ENCODE assay signal across 1 cellular context in the genomic region with DNA sequence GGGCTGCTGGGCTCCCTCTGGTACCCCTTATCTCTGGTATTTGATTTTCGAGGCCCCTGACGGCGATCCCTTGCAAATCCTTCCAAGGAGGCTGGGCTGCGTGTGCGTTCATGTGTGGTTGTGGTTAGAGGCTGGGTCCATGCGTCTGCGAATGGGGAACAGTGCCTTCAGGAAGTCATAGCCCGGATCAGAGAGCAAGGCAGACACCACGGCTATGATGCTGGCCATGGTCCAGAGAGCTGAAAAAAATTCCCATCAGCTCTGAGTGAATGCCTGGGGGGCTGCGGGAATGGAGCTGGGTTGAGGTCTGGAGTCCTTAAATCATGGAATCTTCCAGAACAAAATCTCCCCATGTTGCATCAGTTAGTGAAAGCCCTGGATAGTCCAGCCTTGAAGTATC.
TF ChIP-seq lines count a peak whose summit lies in the region.

No MANE protein-coding gene starts in this region.

TF ChIP-seq in HepG2, 621 proteins besides CTCF, POLR2A, EP300 and RAD21:
- TF ChIP-seq SNAPC5 (CRISPR knock-in tag; IDR thresholded peaks at IDR 0.05; ENCODE audit: borderline replicate concordance) (no peak), ZNF883 (CRISPR knock-in tag; IDR thresholded peaks at IDR 0.05; ENCODE audit: not compliant biosample characterization) (no peak), SMYD3 (CRISPR knock-in tag; IDR thresholded peaks at IDR 0.05) (no peak), ZSCAN22 (CRISPR knock-in tag; IDR thresholded peaks at IDR 0.05) (no peak), FOXO1 (CRISPR knock-in tag; IDR thresholded peaks at IDR 0.05) (no peak), ZNF782 (CRISPR knock-in tag; IDR thresholded peaks at IDR 0.05; ENCODE audit: borderline replicate concordance) (no peak), CERS6 (CRISPR knock-in tag; IDR thresholded peaks at IDR 0.05) (no peak), NRL (CRISPR knock-in tag; IDR thresholded peaks at IDR 0.05; ENCODE audit: borderline replicate concordance) (no peak), ZNF644 (CRISPR knock-in tag; IDR thresholded peaks at IDR 0.05; ENCODE audit: low read depth) (no peak), MAFF (IDR thresholded peaks at IDR 0.05; ENCODE audit: low read depth, low read length) (no peak)
- TF ChIP-seq, protein P1, sequence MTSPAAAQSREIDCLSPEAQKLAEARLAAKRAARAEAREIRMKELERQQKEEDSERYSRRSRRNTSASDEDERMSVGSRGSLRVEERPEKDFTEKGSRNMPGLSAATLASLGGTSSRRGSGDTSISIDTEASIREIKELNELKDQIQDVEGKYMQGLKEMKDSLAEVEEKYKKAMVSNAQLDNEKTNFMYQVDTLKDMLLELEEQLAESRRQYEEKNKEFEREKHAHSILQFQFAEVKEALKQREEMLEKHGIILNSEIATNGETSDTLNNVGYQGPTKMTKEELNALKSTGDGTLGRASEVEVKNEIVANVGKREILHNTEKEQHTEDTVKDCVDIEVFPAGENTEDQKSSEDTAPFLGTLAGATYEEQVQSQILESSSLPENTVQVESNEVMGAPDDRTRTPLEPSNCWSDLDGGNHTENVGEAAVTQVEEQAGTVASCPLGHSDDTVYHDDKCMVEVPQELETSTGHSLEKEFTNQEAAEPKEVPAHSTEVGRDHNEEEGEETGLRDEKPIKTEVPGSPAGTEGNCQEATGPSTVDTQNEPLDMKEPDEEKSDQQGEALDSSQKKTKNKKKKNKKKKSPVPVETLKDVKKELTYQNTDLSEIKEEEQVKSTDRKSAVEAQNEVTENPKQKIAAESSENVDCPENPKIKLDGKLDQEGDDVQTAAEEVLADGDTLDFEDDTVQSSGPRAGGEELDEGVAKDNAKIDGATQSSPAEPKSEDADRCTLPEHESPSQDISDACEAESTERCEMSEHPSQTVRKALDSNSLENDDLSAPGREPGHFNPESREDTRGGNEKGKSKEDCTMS (CRISPR knock-in tag; conservative IDR thresholded peaks at IDR 0.05): no peak
- TF ChIP-seq, protein P2, sequence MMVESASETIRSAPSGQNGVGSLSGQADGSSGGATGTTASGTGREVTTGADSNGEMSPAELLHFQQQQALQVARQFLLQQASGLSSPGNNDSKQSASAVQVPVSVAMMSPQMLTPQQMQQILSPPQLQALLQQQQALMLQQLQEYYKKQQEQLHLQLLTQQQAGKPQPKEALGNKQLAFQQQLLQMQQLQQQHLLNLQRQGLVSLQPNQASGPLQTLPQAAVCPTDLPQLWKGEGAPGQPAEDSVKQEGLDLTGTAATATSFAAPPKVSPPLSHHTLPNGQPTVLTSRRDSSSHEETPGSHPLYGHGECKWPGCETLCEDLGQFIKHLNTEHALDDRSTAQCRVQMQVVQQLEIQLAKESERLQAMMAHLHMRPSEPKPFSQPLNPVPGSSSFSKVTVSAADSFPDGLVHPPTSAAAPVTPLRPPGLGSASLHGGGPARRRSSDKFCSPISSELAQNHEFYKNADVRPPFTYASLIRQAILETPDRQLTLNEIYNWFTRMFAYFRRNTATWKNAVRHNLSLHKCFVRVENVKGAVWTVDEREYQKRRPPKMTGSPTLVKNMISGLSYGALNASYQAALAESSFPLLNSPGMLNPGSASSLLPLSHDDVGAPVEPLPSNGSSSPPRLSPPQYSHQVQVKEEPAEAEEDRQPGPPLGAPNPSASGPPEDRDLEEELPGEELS (CRISPR knock-in tag; IDR thresholded peaks at IDR 0.05): no peak
- TF ChIP-seq, protein P3, sequence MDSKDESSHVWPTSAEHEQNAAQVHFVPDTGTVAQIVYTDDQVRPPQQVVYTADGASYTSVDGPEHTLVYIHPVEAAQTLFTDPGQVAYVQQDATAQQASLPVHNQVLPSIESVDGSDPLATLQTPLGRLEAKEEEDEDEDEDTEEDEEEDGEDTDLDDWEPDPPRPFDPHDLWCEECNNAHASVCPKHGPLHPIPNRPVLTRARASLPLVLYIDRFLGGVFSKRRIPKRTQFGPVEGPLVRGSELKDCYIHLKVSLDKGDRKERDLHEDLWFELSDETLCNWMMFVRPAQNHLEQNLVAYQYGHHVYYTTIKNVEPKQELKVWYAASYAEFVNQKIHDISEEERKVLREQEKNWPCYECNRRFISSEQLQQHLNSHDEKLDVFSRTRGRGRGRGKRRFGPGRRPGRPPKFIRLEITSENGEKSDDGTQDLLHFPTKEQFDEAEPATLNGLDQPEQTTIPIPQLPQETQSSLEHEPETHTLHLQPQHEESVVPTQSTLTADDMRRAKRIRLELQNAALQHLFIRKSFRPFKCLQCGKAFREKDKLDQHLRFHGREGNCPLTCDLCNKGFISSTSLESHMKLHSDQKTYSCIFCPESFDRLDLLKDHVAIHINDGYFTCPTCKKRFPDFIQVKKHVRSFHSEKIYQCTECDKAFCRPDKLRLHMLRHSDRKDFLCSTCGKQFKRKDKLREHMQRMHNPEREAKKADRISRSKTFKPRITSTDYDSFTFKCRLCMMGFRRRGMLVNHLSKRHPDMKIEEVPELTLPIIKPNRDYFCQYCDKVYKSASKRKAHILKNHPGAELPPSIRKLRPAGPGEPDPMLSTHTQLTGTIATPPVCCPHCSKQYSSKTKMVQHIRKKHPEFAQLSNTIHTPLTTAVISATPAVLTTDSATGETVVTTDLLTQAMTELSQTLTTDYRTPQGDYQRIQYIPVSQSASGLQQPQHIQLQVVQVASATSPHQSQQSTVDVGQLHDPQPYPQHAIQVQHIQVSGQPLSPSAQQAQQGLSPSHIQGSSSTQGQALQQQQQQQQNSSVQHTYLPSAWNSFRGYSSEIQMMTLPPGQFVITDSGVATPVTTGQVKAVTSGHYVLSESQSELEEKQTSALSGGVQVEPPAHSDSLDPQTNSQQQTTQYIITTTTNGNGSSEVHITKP (CRISPR knock-in tag; IDR thresholded peaks at IDR 0.05; ENCODE audit: low read depth): no peak
- TF ChIP-seq, protein P4, sequence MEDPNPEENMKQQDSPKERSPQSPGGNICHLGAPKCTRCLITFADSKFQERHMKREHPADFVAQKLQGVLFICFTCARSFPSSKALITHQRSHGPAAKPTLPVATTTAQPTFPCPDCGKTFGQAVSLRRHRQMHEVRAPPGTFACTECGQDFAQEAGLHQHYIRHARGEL (CRISPR knock-in tag; IDR thresholded peaks at IDR 0.05): no peak
- TF ChIP-seq, protein P5, sequence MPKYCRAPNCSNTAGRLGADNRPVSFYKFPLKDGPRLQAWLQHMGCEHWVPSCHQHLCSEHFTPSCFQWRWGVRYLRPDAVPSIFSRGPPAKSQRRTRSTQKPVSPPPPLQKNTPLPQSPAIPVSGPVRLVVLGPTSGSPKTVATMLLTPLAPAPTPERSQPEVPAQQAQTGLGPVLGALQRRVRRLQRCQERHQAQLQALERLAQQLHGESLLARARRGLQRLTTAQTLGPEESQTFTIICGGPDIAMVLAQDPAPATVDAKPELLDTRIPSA (CRISPR knock-in tag; IDR thresholded peaks at IDR 0.05; ENCODE audit: borderline replicate concordance): no peak
